ENCODE assay signal across 23 cellular contexts in genomic region chr1:94205639-94206038, GRCh38. TPM values are rescaled to one million over a fixed set of nuclear protein-coding genes. Genes with fewer than 3 reads are reported as not detected.
"Had no signal": no experiment of that assay in that cellular context is flagged by ENCODE, and none has a peak within 500 bp of the region (broad histone marks: within the 10 kb centered on the region; RNA-seq: fewer than 3 reads in every experiment).

No MANE protein-coding gene starts in this region.

- H3K4me3 Mint-ChIP-seq: activated CD8-positive, alpha-beta T cell treated with anti-CD3 and anti-CD28 coated beads, Interleukin-2, amount 10 ng/mL, durations not matched to agents 7 days and 5 days; activated naive CD8-positive, alpha-beta T cell treated with anti-CD3 and anti-CD28 coated beads, Interleukin-2, amount 10 ng/mL, durations not matched to agents 7 days and 5 days; brain; central memory CD8-positive, alpha-beta T cell; T-helper 1 cell treated with Interleukin-12 subunit alpha and Interleukin-12 subunit beta and Interleukin-4 antibody, amounts not matched to agents 30 μg/mL and 1 μg/mL, for 36 hours had no signal

- ATAC-seq: activated CD4-positive, CD25-positive, alpha-beta regulatory T cell treated with anti-CD3 and anti-CD28 coated beads, Interleukin-2, amount 50 U/mL, for 24 hours; activated CD8-positive, alpha-beta T cell treated with anti-CD3 and anti-CD28 coated beads, Interleukin-2, amount 10 ng/mL, durations not matched to agents 7 days and 5 days had no signal

- H3K9me3 Mint-ChIP-seq: activated naive CD8-positive, alpha-beta T cell treated with anti-CD3 and anti-CD28 coated beads, Interleukin-2, amount 10 ng/mL, durations not matched to agents 7 days and 5 days; central memory CD8-positive, alpha-beta T cell; T-helper 1 cell treated with Interleukin-12 subunit alpha and Interleukin-12 subunit beta and Interleukin-4 antibody, amounts not matched to agents 30 μg/mL and 1 μg/mL, for 36 hours had no signal

- DNase-seq: activated CD4-positive, alpha-beta T cell treated with anti-CD3 and anti-CD28 coated beads for 48 hours; activated CD4-positive, alpha-beta T cell treated with anti-CD3 and anti-CD28 coated beads, Interleukin-2, amount 50 U/mL, for 4 hours; activated CD8-positive, alpha-beta memory T cell treated with anti-CD3 and anti-CD28 coated beads, Interleukin-2, amount 50 U/mL, for 48 hours; activated CD8-positive, alpha-beta T cell treated with anti-CD3 and anti-CD28 coated beads, Interleukin-2, amount 10 ng/mL, durations not matched to agents 7 days and 5 days; activated naive CD4-positive, alpha-beta T cell treated with anti-CD3 and anti-CD28 coated beads, Interleukin-2, amount 50 U/mL, for 16 hours; activated naive CD8-positive, alpha-beta T cell treated with anti-CD3 and anti-CD28 coated beads, Interleukin-2, amount 10 ng/mL, durations not matched to agents 7 days and 5 days; activated T-cell treated with anti-CD3 and anti-CD28 coated beads, Interleukin-2, amount 50 U/mL, for 1 hour; aorta; MG63; MV-4-11; NCI-H1092 treated with DMSO at 0.1 percent for 48 hours; NCI-H1417 treated with DMSO at 0.1 percent for 48 hours; NCI-H1694; NCI-H2029; NCI-H345; NCI-H510A treated with DMSO at 0.1 percent for 48 hours; NCI-H69; NK-92 treated with Interleukin-12 subunit alpha and Interleukin-12 subunit beta, amount 100 ng/mL, for 24 hours; SHP77 treated with DMSO at 0.1 percent for 48 hours had no signal

- H3K36me3 Mint-ChIP-seq: activated naive CD8-positive, alpha-beta T cell treated with anti-CD3 and anti-CD28 coated beads, Interleukin-2, amount 10 ng/mL, durations not matched to agents 7 days and 5 days had no signal

- H3K4me1 Mint-ChIP-seq: activated naive CD8-positive, alpha-beta T cell treated with anti-CD3 and anti-CD28 coated beads, Interleukin-2, amount 10 ng/mL, durations not matched to agents 7 days and 5 days; brain; central memory CD8-positive, alpha-beta T cell had no signal

- H3K27me3 ChIP-seq: MG63 had no signal

- H3K4me3 ChIP-seq: MG63 had no signal

- H3K27ac Mint-ChIP-seq: activated CD8-positive, alpha-beta T cell treated with anti-CD3 and anti-CD28 coated beads, Interleukin-2, amount 10 ng/mL, durations not matched to agents 7 days and 5 days; activated naive CD8-positive, alpha-beta T cell treated with anti-CD3 and anti-CD28 coated beads, Interleukin-2, amount 10 ng/mL, durations not matched to agents 7 days and 5 days; brain; T-helper 1 cell treated with Interleukin-12 subunit alpha and Interleukin-12 subunit beta and Interleukin-4 antibody, amounts not matched to agents 30 μg/mL and 1 μg/mL, for 36 hours had no signal

- H3K27me3 Mint-ChIP-seq: brain had no signal

RNA-seq across cellular contexts. Expression of gene ARHGAP29, which starts 31.7 kb away (rescaled TPM):
- total RNA-seq: activated CD8-positive, alpha-beta T cell treated with anti-CD3 and anti-CD28 coated beads, Interleukin-2, amount 10 ng/mL, durations not matched to agents 7 days and 5 days; activated naive CD8-positive, alpha-beta T cell treated with anti-CD3 and anti-CD28 coated beads, Interleukin-2, amount 10 ng/mL, durations not matched to agents 7 days and 5 days had no signal
